ENCODE assay signal across 10 cellular contexts in the genomic region with DNA sequence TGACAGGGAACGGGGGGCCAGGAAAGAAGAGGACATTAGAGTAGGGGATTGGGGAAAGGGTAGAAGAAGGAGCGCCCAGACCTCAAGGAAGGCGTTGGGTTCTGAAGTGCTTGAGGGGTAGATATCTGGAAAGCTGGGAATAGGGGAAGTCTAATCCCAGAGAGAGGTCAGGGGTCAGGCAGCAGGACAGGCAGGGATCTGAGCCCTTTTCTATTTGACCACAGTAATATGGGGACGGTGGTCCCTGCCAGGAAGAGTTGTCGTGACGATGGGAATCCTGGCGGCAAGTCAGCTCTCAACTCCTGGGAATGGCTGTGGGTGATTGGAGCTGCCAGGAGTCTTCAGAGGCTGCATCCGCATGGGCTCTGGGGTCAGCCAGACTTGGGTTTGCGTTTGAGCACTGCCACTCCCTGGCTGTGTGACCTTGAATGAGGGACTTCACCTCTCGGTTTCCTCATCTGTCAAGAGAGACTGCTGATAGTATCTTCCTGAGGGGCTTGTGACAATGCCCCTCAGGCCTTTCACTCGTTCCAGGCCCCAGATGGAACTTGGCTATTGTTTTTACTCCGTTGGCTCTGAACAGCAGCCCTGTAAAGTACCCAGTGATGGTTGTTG. TPM values are rescaled to one million over a fixed set of nuclear protein-coding genes. Genes with fewer than 3 reads are reported as not detected.
DNase-seq lines count a peak whose midpoint lies in the region; ATAC-seq and TF ChIP-seq lines count a peak whose summit lies in the region.
"Had no signal": no experiment of that assay in that cellular context is flagged by ENCODE, and none has a peak within 500 bp of the region (broad histone marks: within the 10 kb centered on the region; RNA-seq: fewer than 3 reads in every experiment).

No MANE protein-coding gene starts in this region.

- H3K4me3 ChIP-seq in ACC112 (ENCODE audit: low read depth, low read length) = peak overlapping the region; percentile 93
- peak overlapping the region; percentile 93 for H3K4me3 ChIP-seq in Jurkat, Clone E6-1 (ENCODE audit: low read length)
- peak overlapping the region; percentile 95 for H3K4me3 ChIP-seq in choroid plexus epithelial cell (ENCODE audit: low read depth, low read length)
- H3K4me3 ChIP-seq in mucosa of rectum (ENCODE audit: low read length in 2 of 2) = peak overlapping the region; percentile 89 to 91

- H3K27ac ChIP-seq in ACC112 (ENCODE audit: low read depth, low read length) (no peak overlapping the region; the same call in 1 of the 2 replicates), mucosa of rectum (ENCODE audit: low read depth in 2 of 2, low read length in 2 of 2) (no peak overlapping the region)

- H2AFZ ChIP-seq in ACC112 (ENCODE audit: low read length, unreplicated experiment) = no peak overlapping the region

- H3K27me3 ChIP-seq in ACC112 (ENCODE audit: insufficient read depth, low read length) (no peaks in the 10 kb centered on the region), mucosa of rectum (ENCODE audit: control insufficient read depth in 2 of 2, insufficient read depth in 2 of 2, low read length in 2 of 2) (no peaks in the 10 kb centered on the region)

- TF ChIP-seq CTCF in choroid plexus epithelial cell (conservative IDR thresholded peaks at IDR 0.05; ENCODE audit: low read depth, low read length) = no peak
- no peak for TF ChIP-seq CTCF in omental fat pad (IDR thresholded peaks at IDR 0.05)

- H3K9ac ChIP-seq in mucosa of rectum (ENCODE audit: low read depth in 1 of 2, low read length in 2 of 2) = peak overlapping the region; percentile 84 to 85

- H3K36me3 ChIP-seq in ACC112 (ENCODE audit: insufficient read depth, low read length) (no peaks in the 10 kb centered on the region), mucosa of rectum (ENCODE audit: control insufficient read depth in 2 of 2, insufficient read depth in 2 of 2, low read length in 2 of 2) (peaks cover 0 to 2% of the 10 kb centered on the region in 2 donors)

- ATAC-seq in omental fat pad (ENCODE audit: low FRiP score) (no peak), HG03196 (IDR thresholded peaks at IDR 0.05; ENCODE audit: unreplicated experiment) (no peak), HG03469 (IDR thresholded peaks at IDR 0.05; ENCODE audit: unreplicated experiment) (no peak)

- DNase-seq in Jurkat, Clone E6-1 (ENCODE audit: low read depth, low spot score) = no peak
- no peak for DNase-seq in choroid plexus epithelial cell (ENCODE audit: low read depth)
- DNase-seq in middle frontal gyrus (ENCODE audit: extremely low spot score, low spot score) = no peak
- no peak for DNase-seq in omental fat pad (ENCODE audit: low spot score)
- DNase-seq: stimulated activated CD4-positive, alpha-beta T cell treated with anti-CD3 and anti-CD28 coated beads, Interleukin-4, amount 100 ng/mL, for 1 hour had no signal

- H3K9me3 ChIP-seq in mucosa of rectum (ENCODE audit: control insufficient read depth in 2 of 2, low read length in 2 of 2) = no peaks in the 10 kb centered on the region

- H3K79me2 ChIP-seq in ACC112 (ENCODE audit: control insufficient read depth, insufficient read depth, low read length, unreplicated experiment) = peaks cover 48% of the 10 kb centered on the region

- H3K4me1 ChIP-seq in ACC112 (ENCODE audit: control insufficient read depth, insufficient read depth, low read length, unreplicated experiment) = peaks cover 7% of the 10 kb centered on the region
- H3K4me1 ChIP-seq in mucosa of rectum (ENCODE audit: control insufficient read depth in 2 of 2, insufficient read depth in 2 of 2, low read length in 2 of 2) = peaks cover 20% of the 10 kb centered on the region in 2 donors

RNA-seq across cellular contexts. Expression of gene AP2A1, which starts 1.3 kb away (rescaled TPM):
- polyA plus RNA-seq in Jurkat, Clone E6-1 (2012; ENCODE audit: insufficient read depth, insufficient read length) = 57.9 TPM
- 10 to 100 TPM; 63.9 to 88.0 (median 72.4) TPM for total RNA-seq in omental fat pad

RNA-seq across cellular contexts. Expression of gene TSKS, which starts 5.0 kb away (rescaled TPM):
- polyA plus RNA-seq in Jurkat, Clone E6-1 (2012; ENCODE audit: insufficient read depth, insufficient read length) = not detected
- total RNA-seq in omental fat pad = 10 to 100 TPM in 1 of 4 donors, under 1 TPM in 3; 0.36 to 14.2 (median 0.44) TPM
- total RNA-seq: HT1080 had no signal

RNA-seq across cellular contexts. Expression of gene FUZ, which starts 45.0 kb away (rescaled TPM):
- polyA plus RNA-seq in Jurkat, Clone E6-1 (2012; ENCODE audit: insufficient read depth, insufficient read length) = 59.5 TPM
- 10 to 100 TPM; 10.2 to 20.3 (median 17.0) TPM for total RNA-seq in omental fat pad

RNA-seq across cellular contexts. Expression of gene MED25, which starts 50.0 kb away (rescaled TPM):
- 38.1 TPM for polyA plus RNA-seq in Jurkat, Clone E6-1 (2012; ENCODE audit: insufficient read depth, insufficient read length)
- total RNA-seq in omental fat pad = 10 to 100 TPM; 14.4 to 32.2 (median 19.6) TPM
